16 cellular contexts compared by ENCODE assay signal in the genomic region with DNA sequence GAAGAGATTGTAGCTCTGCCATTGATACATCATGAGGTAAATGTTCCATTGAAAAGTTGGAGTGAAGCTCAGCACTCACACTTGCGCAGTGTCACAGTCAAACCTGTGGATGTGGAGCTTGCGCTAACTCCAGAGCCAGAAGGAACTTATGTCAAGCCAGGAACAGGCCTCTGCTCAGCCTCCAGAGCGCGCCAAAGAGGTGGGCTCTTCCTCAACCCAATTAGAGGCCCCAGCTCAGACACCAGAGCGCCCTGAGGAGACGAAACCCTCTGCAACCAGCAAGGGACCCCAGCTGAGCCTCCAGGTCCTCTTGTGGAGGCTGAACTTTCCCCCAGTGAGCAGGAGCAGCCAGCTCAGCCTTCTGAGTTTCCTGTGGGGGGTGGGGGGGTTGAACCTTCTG.
DNase-seq lines count a peak whose midpoint lies in the region; ATAC-seq, FAIRE-seq and TF ChIP-seq lines count a peak whose summit lies in the region.
"Had no signal": no experiment of that assay in that cellular context is flagged by ENCODE, and none has a peak within 500 bp of the region (broad histone marks: within the 10 kb centered on the region; RNA-seq: fewer than 3 reads in every experiment).

No MANE protein-coding gene starts in this region.

- no TSS peak for BruUV-seq in HepG2 (replicated peaks; lab: Mats Ljungman, UMichigan)

- no peak for TF ChIP-seq POLR2A in HepG2 (IDR thresholded peaks at IDR 0.05; ENCODE audit: insufficient read depth in 1 of 2, low read depth in 2 of 2, low read length in 2 of 2)
- TF ChIP-seq POLR2A in right lobe of liver (IDR thresholded peaks at IDR 0.05): no peak

- peaks cover 9% of the 10 kb centered on the region for H3K4me1 Mint-ChIP-seq in endodermal cell

- peaks cover 50% of the 10 kb centered on the region for H3K27me3 Mint-ChIP-seq in endodermal cell (ENCODE audit: insufficient read depth)

- no peak for FAIRE-seq in HepG2 (lab: Jason Lieb, UNC)
- FAIRE-seq: A549, GM12878 had no signal

- H3K9me3 ChIP-seq in HepG2 (ENCODE audit: low read length): no peaks in the 10 kb centered on the region
- no peaks in the 10 kb centered on the region for H3K9me3 ChIP-seq in right lobe of liver
- H3K9me3 ChIP-seq in SK-N-MC (ENCODE audit: low read depth, low read length): no peaks in the 10 kb centered on the region
- H3K9me3 ChIP-seq in endodermal cell (ENCODE audit: control insufficient read depth, low read length): no peaks in the 10 kb centered on the region
- H3K9me3 ChIP-seq: A549, BLaER1, HAP-1 had no signal

- H4K20me1 ChIP-seq in HepG2 (ENCODE audit: insufficient read depth, low read length): no peaks in the 10 kb centered on the region
- H4K20me1 ChIP-seq: BLaER1 had no signal

- H3K27ac Mint-ChIP-seq in endodermal cell: no peak overlapping the region
- H3K27ac Mint-ChIP-seq: CD14-positive monocyte; CD4-positive, alpha-beta memory T cell had no signal

- peak; percentile 36; the same call in 2 of the 3 replicates for ATAC-seq in HepG2
- ATAC-seq in right lobe of liver: no peak
- ATAC-seq: GM12878 had no signal

- in situ Hi-C loops in HepG2 (cut with HindIII; ENCODE audit: extremely low pct_ligation_motif_present, low pct_unique_long_range_greater_than_20kb) (no loop called here), ACHN (cut with HindIII; ENCODE audit: low pct_ligation_motif_present, low pct_unique_long_range_greater_than_20kb, low sequenced_read_pairs) (no loop called here)

- no peaks in the 10 kb centered on the region for H3K36me3 ChIP-seq in HepG2 (replicated peaks in 1 of 2; ENCODE audit: control insufficient read depth in 1 of 2, insufficient read depth in 2 of 2, low read length in 2 of 2)
- H3K36me3 ChIP-seq in right lobe of liver: no peaks in the 10 kb centered on the region
- no peaks in the 10 kb centered on the region for H3K36me3 ChIP-seq in SK-N-MC (ENCODE audit: insufficient read depth, low read length)
- no peaks in the 10 kb centered on the region for H3K36me3 ChIP-seq in endodermal cell (ENCODE audit: control insufficient read depth, insufficient read depth, low read length)
- H3K36me3 ChIP-seq: BLaER1, HAP-1 had no signal

- POLR2A ChIA-PET in HepG2 (lab: Yijun Ruan, JAX): no interaction called here

- no peaks in the 10 kb centered on the region for H3K9me3 Mint-ChIP-seq in endodermal cell

- TF ChIP-seq EP300 in HepG2 (IDR thresholded peaks at IDR 0.05; ENCODE audit: low read depth in 2 of 2, low read length in 2 of 2) (no peak), HepG2 (CRISPR knock-in tag; IDR thresholded peaks at IDR 0.05; ENCODE audit: borderline replicate concordance) (no peak)

- H3K4me3 Mint-ChIP-seq in endodermal cell: no peak overlapping the region
- H3K4me3 Mint-ChIP-seq: CD4-positive, alpha-beta memory T cell had no signal

- CTCF ChIA-PET in HepG2 (lab: Yijun Ruan, JAX; ENCODE audit: low intra/inter-chr PET ratio, low total read pairs): no interaction called here

- no peaks in the 10 kb centered on the region for H3K36me3 Mint-ChIP-seq in endodermal cell (ENCODE audit: low read depth)
- H3K36me3 Mint-ChIP-seq: CD4-positive, alpha-beta memory T cell had no signal

- H3K4me1 ChIP-seq in HepG2 (ENCODE audit: insufficient read depth, low read length) (0 out of 2 replicates have a peak, but pooled peaks cover 8% of the 10 kb centered on the region), right lobe of liver (no peaks in the 10 kb centered on the region), endodermal cell (ENCODE audit: control insufficient read depth, insufficient read depth, low read length) (peaks cover 4% of the 10 kb centered on the region)
- H3K4me1 ChIP-seq: A549, HAP-1 had no signal

- TF ChIP-seq RAD21 in HepG2 (CRISPR knock-in tag; IDR thresholded peaks at IDR 0.05): no peak

- H3K4me2 ChIP-seq in HepG2 (ENCODE audit: low read depth, low read length): no peak overlapping the region
- H3K4me2 ChIP-seq: A549, BLaER1 had no signal

- H3K79me2 ChIP-seq in HepG2 (ENCODE audit: insufficient read depth, low read length): no peaks in the 10 kb centered on the region

- TF ChIP-seq CTCF in HepG2 (CRISPR knock-in tag; IDR thresholded peaks at IDR 0.05) (no peak), right lobe of liver (IDR thresholded peaks at IDR 0.05) (no peak), endodermal cell (conservative IDR thresholded peaks at IDR 0.05) (peak; percentile 33)

- DNase-seq in HepG2 (ENCODE audit: low spot score) (no peak), right lobe of liver (no peak), SK-N-MC (ENCODE audit: low read depth, low spot score) (no peak), endodermal cell (no peak), NCI-H2029 (lab: John Stamatoyannopoulos, UW) (no peak), ACHN (no peak)
- no peak for DNase-seq in stimulated activated CD4-positive, alpha-beta T cell treated with anti-CD3 and anti-CD28 coated beads, Interleukin-2, amount 100 ng/mL, for 24 hours
- DNase-seq: CD4-positive, alpha-beta memory T cell; DMS153; DMS79 had no signal

- H3K27me3 ChIP-seq in HepG2 (ENCODE audit: control insufficient read depth in 1 of 2, insufficient read depth in 2 of 2, low read length in 2 of 2): peaks cover 9 to 29% of the 10 kb centered on the region in 2 experiments; a peak in 3 of 5 replicates
- no peaks in the 10 kb centered on the region for H3K27me3 ChIP-seq in right lobe of liver
- H3K27me3 ChIP-seq in endodermal cell (ENCODE audit: control insufficient read depth, insufficient read depth, low read length, poor library complexity, severe bottlenecking): peaks cover 15% of the 10 kb centered on the region
- H3K27me3 ChIP-seq: BLaER1 had no signal

- H2AFZ ChIP-seq in HepG2 (ENCODE audit: low read length): no peak overlapping the region

- intact Hi-C loops in HepG2 (cut with micrococcal nuclease; ENCODE audit: unreplicated experiment): no loop called here
- intact Hi-C loops in right lobe of liver (cut with DNase I): no loop called here

- 54% methylated on average over 4 of the region's 6 CpGs for WGBS in HepG2 (ENCODE audit: low lambda C conversion rate)
- WGBS in right lobe of liver (ENCODE audit: insufficient coverage, low coverage, low lambda C conversion rate, missing lambda C conversion rate): no CpG with 5 or more reads among the region's 6 CpGs
- 91 to 93% methylated on average over 2 to 6 of the region's 6 CpGs for WGBS in endodermal cell (ENCODE audit: insufficient coverage in 1 of 2, insufficient read length in 1 of 2), 2 experiments

- H3K4me3 ChIP-seq in HepG2 (replicated peaks in 1 of 3; ENCODE audit: insufficient read depth in 1 of 3, low read depth in 2 of 3, low read length in 3 of 3) (no peak overlapping the region), right lobe of liver (no peak overlapping the region), SK-N-MC (peak overlapping the region; percentile 38; the same call in 1 of the 2 replicates), endodermal cell (ENCODE audit: low read length) (no peak overlapping the region)
- H3K4me3 ChIP-seq: A549, BLaER1, GM12878, HAP-1 had no signal

- H3K27ac ChIP-seq in HepG2 (ENCODE audit: extremely low read length, insufficient read depth, low read length) (no peak overlapping the region), right lobe of liver (no peak overlapping the region), SK-N-MC (peak overlapping the region; percentile 82), endodermal cell (ENCODE audit: low read depth, low read length) (no peak overlapping the region)
- H3K27ac ChIP-seq: 22Rv1, A549, BLaER1 had no signal

- H3K9ac ChIP-seq in HepG2 (ENCODE audit: insufficient read depth, low read depth, low read length): no peak overlapping the region
- no peak overlapping the region for H3K9ac ChIP-seq in SK-N-MC (ENCODE audit: insufficient read length)
- H3K9ac ChIP-seq in endodermal cell (ENCODE audit: extremely low read depth, low read length, poor library complexity, severe bottlenecking): no peak overlapping the region
- H3K9ac ChIP-seq: BLaER1 had no signal

TF ChIP-seq in HepG2, 621 proteins besides CTCF, POLR2A, EP300 and RAD21:
- TF ChIP-seq KLF13 (CRISPR knock-in tag; IDR thresholded peaks at IDR 0.05): no peak
- TF ChIP-seq, protein P1, sequence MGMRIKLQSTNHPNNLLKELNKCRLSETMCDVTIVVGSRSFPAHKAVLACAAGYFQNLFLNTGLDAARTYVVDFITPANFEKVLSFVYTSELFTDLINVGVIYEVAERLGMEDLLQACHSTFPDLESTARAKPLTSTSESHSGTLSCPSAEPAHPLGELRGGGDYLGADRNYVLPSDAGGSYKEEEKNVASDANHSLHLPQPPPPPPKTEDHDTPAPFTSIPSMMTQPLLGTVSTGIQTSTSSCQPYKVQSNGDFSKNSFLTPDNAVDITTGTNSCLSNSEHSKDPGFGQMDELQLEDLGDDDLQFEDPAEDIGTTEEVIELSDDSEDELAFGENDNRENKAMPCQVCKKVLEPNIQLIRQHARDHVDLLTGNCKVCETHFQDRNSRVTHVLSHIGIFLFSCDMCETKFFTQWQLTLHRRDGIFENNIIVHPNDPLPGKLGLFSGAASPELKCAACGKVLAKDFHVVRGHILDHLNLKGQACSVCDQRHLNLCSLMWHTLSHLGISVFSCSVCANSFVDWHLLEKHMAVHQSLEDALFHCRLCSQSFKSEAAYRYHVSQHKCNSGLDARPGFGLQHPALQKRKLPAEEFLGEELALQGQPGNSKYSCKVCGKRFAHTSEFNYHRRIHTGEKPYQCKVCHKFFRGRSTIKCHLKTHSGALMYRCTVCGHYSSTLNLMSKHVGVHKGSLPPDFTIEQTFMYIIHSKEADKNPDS (CRISPR knock-in tag; IDR thresholded peaks at IDR 0.05): no peak
- TF ChIP-seq ZNF777 (CRISPR knock-in tag; IDR thresholded peaks at IDR 0.05): no peak
- TF ChIP-seq GABPB1 (CRISPR knock-in tag; IDR thresholded peaks at IDR 0.05): no peak
- no peak for TF ChIP-seq ZNF567 (CRISPR knock-in tag; IDR thresholded peaks at IDR 0.05; ENCODE audit: borderline replicate concordance)
- no peak for TF ChIP-seq ZNF20 (CRISPR knock-in tag; IDR thresholded peaks at IDR 0.05)
- TF ChIP-seq, protein P2, sequence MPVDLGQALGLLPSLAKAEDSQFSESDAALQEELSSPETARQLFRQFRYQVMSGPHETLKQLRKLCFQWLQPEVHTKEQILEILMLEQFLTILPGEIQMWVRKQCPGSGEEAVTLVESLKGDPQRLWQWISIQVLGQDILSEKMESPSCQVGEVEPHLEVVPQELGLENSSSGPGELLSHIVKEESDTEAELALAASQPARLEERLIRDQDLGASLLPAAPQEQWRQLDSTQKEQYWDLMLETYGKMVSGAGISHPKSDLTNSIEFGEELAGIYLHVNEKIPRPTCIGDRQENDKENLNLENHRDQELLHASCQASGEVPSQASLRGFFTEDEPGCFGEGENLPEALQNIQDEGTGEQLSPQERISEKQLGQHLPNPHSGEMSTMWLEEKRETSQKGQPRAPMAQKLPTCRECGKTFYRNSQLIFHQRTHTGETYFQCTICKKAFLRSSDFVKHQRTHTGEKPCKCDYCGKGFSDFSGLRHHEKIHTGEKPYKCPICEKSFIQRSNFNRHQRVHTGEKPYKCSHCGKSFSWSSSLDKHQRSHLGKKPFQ (CRISPR knock-in tag; IDR thresholded peaks at IDR 0.05; ENCODE audit: insufficient replicate concordance): no peak
- no peak for TF ChIP-seq PTBP1 (IDR thresholded peaks at IDR 0.05; ENCODE audit: low read depth, low read length, poor library complexity, severe bottlenecking)
